ENCODE assay signal across 1 cellular context in genomic region chr20:10649817-10650200, GRCh38.
TF ChIP-seq lines count a peak whose summit lies in the region.

No MANE protein-coding gene starts in this region.

TF ChIP-seq in H1, 55 proteins besides CTCF, POLR2A, EP300 and RAD21 (continued from another document):
- TF ChIP-seq BRCA1 (IDR thresholded peaks at IDR 0.05; ENCODE audit: low read depth, low read length) (no peak), JUN (IDR thresholded peaks at IDR 0.05; ENCODE audit: low read depth, low read length) (no peak), RXRA (IDR thresholded peaks at IDR 0.05; ENCODE audit: insufficient read depth, low read depth, low read length) (no peak), YY1 (IDR thresholded peaks at IDR 0.05; ENCODE audit: low read depth, low read length) (no peak), ATF3 (IDR thresholded peaks at IDR 0.05; ENCODE audit: insufficient read depth, low read depth, low read length) (no peak), GTF2F1 (IDR thresholded peaks at IDR 0.05; ENCODE audit: borderline replicate concordance, low read depth, low read length) (no peak), JUND (IDR thresholded peaks at IDR 0.05; ENCODE audit: low read length) (no peak), GABPA (IDR thresholded peaks at IDR 0.05; ENCODE audit: borderline replicate concordance, insufficient read depth, low read length) (no peak), SUZ12 (IDR thresholded peaks at IDR 0.05; ENCODE audit: low read length) (no peak), E2F6 (IDR thresholded peaks at IDR 0.05) (no peak), ATF2 (IDR thresholded peaks at IDR 0.05; ENCODE audit: low read length) (no peak), PHF8 (conservative IDR thresholded peaks at IDR 0.05; ENCODE audit: low read depth, low read length) (no peak), MAFK (IDR thresholded peaks at IDR 0.05; ENCODE audit: low read depth, low read length) (no peak), KDM1A (IDR thresholded peaks at IDR 0.05; ENCODE audit: borderline replicate concordance, low read length) (no peak), CHD1 (IDR thresholded peaks at IDR 0.05; ENCODE audit: low read depth, low read length) (no peak)
